Comparison of ENCODE assay signal across 16 cellular contexts in genomic region chr7:23403970-23404369, GRCh38.
"Had no signal": no experiment of that assay in that cellular context is flagged by ENCODE, and none has a peak within 500 bp of the region (broad histone marks: within the 10 kb centered on the region; RNA-seq: fewer than 3 reads in every experiment).

No MANE protein-coding gene starts in this region.

- DNase-seq: activated CD4-positive, alpha-beta T cell treated with anti-CD3 and anti-CD28 coated beads, Interleukin-2, amount 50 U/mL, for 1 hour; activated CD8-positive, alpha-beta memory T cell treated with anti-CD3 and anti-CD28 coated beads, Interleukin-2, amount 10 ng/mL, durations not matched to agents 7 days and 5 days; activated naive CD8-positive, alpha-beta T cell treated with anti-CD3 and anti-CD28 coated beads, Interleukin-2, amount 10 ng/mL, durations not matched to agents 7 days and 5 days; body of pancreas; effector memory CD8-positive, alpha-beta T cell; esophagus squamous epithelium; heart right ventricle; left lung; retina; Right ventricle myocardium superior; SK-N-SH; spleen; substantia nigra; tibial artery had no signal

- H3K36me3 Mint-ChIP-seq: activated CD8-positive, alpha-beta memory T cell treated with anti-CD3 and anti-CD28 coated beads, Interleukin-2, amount 10 ng/mL, durations not matched to agents 7 days and 5 days; activated naive CD8-positive, alpha-beta T cell treated with anti-CD3 and anti-CD28 coated beads, Interleukin-2, amount 10 ng/mL, durations not matched to agents 7 days and 5 days; stimulated activated memory B cell treated with anti-CD40 and anti-IgM and Interleukin-4, amounts not matched to agents 10 μg/mL and 1 μg/mL and 100 μg/mL, for 72 hours had no signal

- H3K4me1 Mint-ChIP-seq: activated CD8-positive, alpha-beta memory T cell treated with anti-CD3 and anti-CD28 coated beads, Interleukin-2, amount 10 ng/mL, durations not matched to agents 7 days and 5 days; activated naive CD8-positive, alpha-beta T cell treated with anti-CD3 and anti-CD28 coated beads, Interleukin-2, amount 10 ng/mL, durations not matched to agents 7 days and 5 days; stimulated activated memory B cell treated with anti-CD40 and anti-IgM and Interleukin-4, amounts not matched to agents 10 μg/mL and 1 μg/mL and 100 μg/mL, for 72 hours had no signal

- H3K9me3 Mint-ChIP-seq: effector memory CD8-positive, alpha-beta T cell; stimulated activated memory B cell treated with anti-CD40 and anti-IgM and Interleukin-4, amounts not matched to agents 10 μg/mL and 1 μg/mL and 100 μg/mL, for 72 hours had no signal

- ATAC-seq: activated CD8-positive, alpha-beta memory T cell treated with anti-CD3 and anti-CD28 coated beads, Interleukin-2, amount 10 ng/mL, durations not matched to agents 7 days and 5 days; body of pancreas; effector memory CD8-positive, alpha-beta T cell; heart right ventricle; left lung; stimulated activated memory B cell treated with anti-CD40 and anti-IgM and Interleukin-4, amounts not matched to agents 10 μg/mL and 1 μg/mL and 100 μg/mL, for 72 hours; WTC11 had no signal

- H3K27ac Mint-ChIP-seq: activated CD8-positive, alpha-beta memory T cell treated with anti-CD3 and anti-CD28 coated beads, Interleukin-2, amount 10 ng/mL, durations not matched to agents 7 days and 5 days; activated naive CD8-positive, alpha-beta T cell treated with anti-CD3 and anti-CD28 coated beads, Interleukin-2, amount 10 ng/mL, durations not matched to agents 7 days and 5 days; effector memory CD8-positive, alpha-beta T cell; stimulated activated memory B cell treated with anti-CD40 and anti-IgM and Interleukin-4, amounts not matched to agents 10 μg/mL and 1 μg/mL and 100 μg/mL, for 72 hours; WTC11 had no signal

- H3K4me3 Mint-ChIP-seq: activated CD8-positive, alpha-beta memory T cell treated with anti-CD3 and anti-CD28 coated beads, Interleukin-2, amount 10 ng/mL, durations not matched to agents 7 days and 5 days; activated naive CD8-positive, alpha-beta T cell treated with anti-CD3 and anti-CD28 coated beads, Interleukin-2, amount 10 ng/mL, durations not matched to agents 7 days and 5 days; effector memory CD8-positive, alpha-beta T cell; stimulated activated memory B cell treated with anti-CD40 and anti-IgM and Interleukin-4, amounts not matched to agents 10 μg/mL and 1 μg/mL and 100 μg/mL, for 72 hours; WTC11 had no signal

- H3K27me3 Mint-ChIP-seq: stimulated activated memory B cell treated with anti-CD40 and anti-IgM and Interleukin-4, amounts not matched to agents 10 μg/mL and 1 μg/mL and 100 μg/mL, for 72 hours had no signal
